1 cellular context compared by ENCODE assay signal in genomic region chr14:39014460-39014859, GRCh38.
A peak's percentile ranks its signal among the peaks of the same experiment; 100 is the strongest.
TF ChIP-seq lines count a peak whose summit lies in the region.

No MANE protein-coding gene starts in this region.

TF ChIP-seq in HepG2, 621 proteins besides CTCF, POLR2A, EP300 and RAD21 (continued from another document):
- TF ChIP-seq, protein P1, sequence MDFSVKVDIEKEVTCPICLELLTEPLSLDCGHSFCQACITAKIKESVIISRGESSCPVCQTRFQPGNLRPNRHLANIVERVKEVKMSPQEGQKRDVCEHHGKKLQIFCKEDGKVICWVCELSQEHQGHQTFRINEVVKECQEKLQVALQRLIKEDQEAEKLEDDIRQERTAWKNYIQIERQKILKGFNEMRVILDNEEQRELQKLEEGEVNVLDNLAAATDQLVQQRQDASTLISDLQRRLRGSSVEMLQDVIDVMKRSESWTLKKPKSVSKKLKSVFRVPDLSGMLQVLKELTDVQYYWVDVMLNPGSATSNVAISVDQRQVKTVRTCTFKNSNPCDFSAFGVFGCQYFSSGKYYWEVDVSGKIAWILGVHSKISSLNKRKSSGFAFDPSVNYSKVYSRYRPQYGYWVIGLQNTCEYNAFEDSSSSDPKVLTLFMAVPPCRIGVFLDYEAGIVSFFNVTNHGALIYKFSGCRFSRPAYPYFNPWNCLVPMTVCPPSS (IDR thresholded peaks at IDR 0.05) = no peak
- TF ChIP-seq, protein P2, sequence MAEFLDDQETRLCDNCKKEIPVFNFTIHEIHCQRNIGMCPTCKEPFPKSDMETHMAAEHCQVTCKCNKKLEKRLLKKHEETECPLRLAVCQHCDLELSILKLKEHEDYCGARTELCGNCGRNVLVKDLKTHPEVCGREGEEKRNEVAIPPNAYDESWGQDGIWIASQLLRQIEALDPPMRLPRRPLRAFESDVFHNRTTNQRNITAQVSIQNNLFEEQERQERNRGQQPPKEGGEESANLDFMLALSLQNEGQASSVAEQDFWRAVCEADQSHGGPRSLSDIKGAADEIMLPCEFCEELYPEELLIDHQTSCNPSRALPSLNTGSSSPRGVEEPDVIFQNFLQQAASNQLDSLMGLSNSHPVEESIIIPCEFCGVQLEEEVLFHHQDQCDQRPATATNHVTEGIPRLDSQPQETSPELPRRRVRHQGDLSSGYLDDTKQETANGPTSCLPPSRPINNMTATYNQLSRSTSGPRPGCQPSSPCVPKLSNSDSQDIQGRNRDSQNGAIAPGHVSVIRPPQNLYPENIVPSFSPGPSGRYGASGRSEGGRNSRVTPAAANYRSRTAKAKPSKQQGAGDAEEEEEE (CRISPR knock-in tag; IDR thresholded peaks at IDR 0.05; ENCODE audit: borderline replicate concordance) = no peak
- TF ChIP-seq SP140L (CRISPR knock-in tag; IDR thresholded peaks at IDR 0.05; ENCODE audit: borderline replicate concordance) (no peak), ZNF225 (CRISPR knock-in tag; IDR thresholded peaks at IDR 0.05) (no peak), HMGA1 (CRISPR knock-in tag; conservative IDR thresholded peaks at IDR 0.05) (no peak), GABPA (IDR thresholded peaks at IDR 0.05; ENCODE audit: low read depth, low read length) (no peak), GABPA (CRISPR knock-in tag; IDR thresholded peaks at IDR 0.05; ENCODE audit: low read depth) (no peak), TCF7 (IDR thresholded peaks at IDR 0.05; ENCODE audit: low read depth) (0 out of 2 replicates have a peak, but pooled peaks have one; percentile 9), GZF1 (CRISPR knock-in tag; IDR thresholded peaks at IDR 0.05) (no peak), FOXA1 (IDR thresholded peaks at IDR 0.05) (0 out of 2 replicates have a peak, but pooled peaks have one; percentile 9), FOXA1 (CRISPR knock-in tag; IDR thresholded peaks at IDR 0.05) (peak; percentile 37; the same call in 1 of the 2 replicates), TCF7L2 (IDR thresholded peaks at IDR 0.05; ENCODE audit: low read depth, low read length) (no peak), SNAPC2 (CRISPR knock-in tag; IDR thresholded peaks at IDR 0.05) (no peak), TRIM24 (CRISPR knock-in tag; IDR thresholded peaks at IDR 0.05) (no peak), ZNF24 (IDR thresholded peaks at IDR 0.05) (no peak), JUND (CRISPR knock-in tag; IDR thresholded peaks at IDR 0.05) (no peak)
- TF ChIP-seq, protein P3, sequence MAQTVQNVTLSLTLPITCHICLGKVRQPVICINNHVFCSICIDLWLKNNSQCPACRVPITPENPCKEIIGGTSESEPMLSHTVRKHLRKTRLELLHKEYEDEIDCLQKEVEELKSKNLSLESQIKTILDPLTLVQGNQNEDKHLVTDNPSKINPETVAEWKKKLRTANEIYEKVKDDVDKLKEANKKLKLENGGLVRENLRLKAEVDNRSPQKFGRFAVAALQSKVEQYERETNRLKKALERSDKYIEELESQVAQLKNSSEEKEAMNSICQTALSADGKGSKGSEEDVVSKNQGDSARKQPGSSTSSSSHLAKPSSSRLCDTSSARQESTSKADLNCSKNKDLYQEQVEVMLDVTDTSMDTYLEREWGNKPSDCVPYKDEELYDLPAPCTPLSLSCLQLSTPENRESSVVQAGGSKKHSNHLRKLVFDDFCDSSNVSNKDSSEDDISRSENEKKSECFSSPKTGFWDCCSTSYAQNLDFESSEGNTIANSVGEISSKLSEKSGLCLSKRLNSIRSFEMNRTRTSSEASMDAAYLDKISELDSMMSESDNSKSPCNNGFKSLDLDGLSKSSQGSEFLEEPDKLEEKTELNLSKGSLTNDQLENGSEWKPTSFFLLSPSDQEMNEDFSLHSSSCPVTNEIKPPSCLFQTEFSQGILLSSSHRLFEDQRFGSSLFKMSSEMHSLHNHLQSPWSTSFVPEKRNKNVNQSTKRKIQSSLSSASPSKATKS (CRISPR knock-in tag; IDR thresholded peaks at IDR 0.05) = no peak
TF ChIP-seq in HepG2: peak in this region for 4.
